9 cellular contexts compared by ENCODE assay signal in genomic region chr5:17118631-17119030, GRCh38.
A peak's percentile ranks its signal among the peaks of the same experiment; 100 is the strongest.
DNase-seq lines count a peak whose midpoint lies in the region; TF ChIP-seq lines count a peak whose summit lies in the region.
"Had no signal": no experiment of that assay in that cellular context is flagged by ENCODE, and none has a peak within 500 bp of the region (broad histone marks: within the 10 kb centered on the region; RNA-seq: fewer than 3 reads in every experiment).

No MANE protein-coding gene starts in this region.

- peaks cover 0 to 3% (median 0%) of the 10 kb centered on the region in 3 donors for H3K27me3 Mint-ChIP-seq in CD14-positive monocyte (ENCODE audit: low read depth in 3 of 3)
- H3K27me3 Mint-ChIP-seq in endothelial cell (ENCODE audit: unreplicated experiment), result peaks cover 1% of the 10 kb centered on the region
- no peaks in the 10 kb centered on the region for H3K27me3 Mint-ChIP-seq in activated naive CD4-positive, alpha-beta T cell treated with anti-CD3 and anti-CD28 coated beads, Interleukin-2, amount 10 ng/mL, durations not matched to agents 7 days and 5 days
- H3K27me3 Mint-ChIP-seq: IgD-negative memory B cell had no signal

- H3K9ac ChIP-seq in GM23248, result peak overlapping the region; percentile 64
- peak overlapping the region in 1 of 2 donors; percentile 47 for H3K9ac ChIP-seq in mucosa of rectum (ENCODE audit: low read depth in 1 of 2, low read length in 2 of 2)

- H3K27ac ChIP-seq in GM23248 (peak overlapping the region; percentile 73), mucosa of rectum (ENCODE audit: low read depth in 2 of 2, low read length in 2 of 2) (peak overlapping the region; percentile 7 to 23)

- in situ Hi-C loops in GM23248 (cut with MboI), result no loop called here

- H3K27me3 ChIP-seq in GM23248 (replicated peaks; ENCODE audit: insufficient read depth) (no peaks in the 10 kb centered on the region), mucosa of rectum (ENCODE audit: control insufficient read depth in 2 of 2, insufficient read depth in 2 of 2, low read length in 2 of 2) (no peaks in the 10 kb centered on the region)

- peak; percentile 98 for DNase-seq in CD14-positive monocyte (ENCODE audit: low spot score)
- peak; percentile 97 for DNase-seq in GM23248
- DNase-seq in OCI-M2 (lab: John Stamatoyannopoulos, UW; ENCODE audit: unreplicated experiment), result peak; percentile 34
- DNase-seq in endothelial cell (ENCODE audit: low spot score), result peak; percentile 24
- DNase-seq in HuH-7.5 (ENCODE audit: low spot score), result no peak
- no peak for DNase-seq in NCI-H2171 treated with DMSO at 0.1 percent for 48 hours (lab: John Stamatoyannopoulos, UW)
- DNase-seq in activated naive CD4-positive, alpha-beta T cell treated with anti-CD3 and anti-CD28 coated beads, Interleukin-2, amount 10 ng/mL, durations not matched to agents 7 days and 5 days, result no peak

- H3K4me1 Mint-ChIP-seq in CD14-positive monocyte (peaks cover 30% of the 10 kb centered on the region), endothelial cell (ENCODE audit: unreplicated experiment) (peaks cover 31% of the 10 kb centered on the region)
- no peaks in the 10 kb centered on the region for H3K4me1 Mint-ChIP-seq in activated naive CD4-positive, alpha-beta T cell treated with anti-CD3 and anti-CD28 coated beads, Interleukin-2, amount 10 ng/mL, durations not matched to agents 7 days and 5 days

- H3K36me3 ChIP-seq in GM23248 (ENCODE audit: low read depth), result no peaks in the 10 kb centered on the region
- no peaks in the 10 kb centered on the region for H3K36me3 ChIP-seq in mucosa of rectum (ENCODE audit: control insufficient read depth in 2 of 2, insufficient read depth in 2 of 2, low read length in 2 of 2)

- H3K79me2 ChIP-seq in GM23248 (ENCODE audit: insufficient read depth), result no peaks in the 10 kb centered on the region

- H3K9me2 ChIP-seq in GM23248 (ENCODE audit: insufficient read depth), result no peaks in the 10 kb centered on the region

- H3K9me3 Mint-ChIP-seq in CD14-positive monocyte (peaks cover 1 to 8% (median 4%) of the 10 kb centered on the region in 7 donors), endothelial cell (ENCODE audit: unreplicated experiment) (no peaks in the 10 kb centered on the region)
- H3K9me3 Mint-ChIP-seq in activated naive CD4-positive, alpha-beta T cell treated with anti-CD3 and anti-CD28 coated beads, Interleukin-2, amount 10 ng/mL, durations not matched to agents 7 days and 5 days, result peaks cover 3% of the 10 kb centered on the region

- intact Hi-C loops in CD14-positive monocyte (cut with micrococcal nuclease), result loop anchor here in 1 of 2 donors (10.0 kb wide), 1 partner anchor 494 kb away; no protein-coding TSS in a partner anchor

- TF ChIP-seq CTCF in CD14-positive monocyte (IDR thresholded peaks at IDR 0.05) (no peak), endothelial cell (IDR thresholded peaks at IDR 0.05; ENCODE audit: unreplicated experiment) (no peak)

- no peaks in the 10 kb centered on the region for H3K9me3 ChIP-seq in GM23248 (ENCODE audit: low read depth)
- no peaks in the 10 kb centered on the region for H3K9me3 ChIP-seq in mucosa of rectum (ENCODE audit: control insufficient read depth in 2 of 2, low read length in 2 of 2)

- peak overlapping the region; percentile 23 for H3K4me2 ChIP-seq in GM23248 (ENCODE audit: unreplicated experiment)

- no peaks in the 10 kb centered on the region for H3K36me3 Mint-ChIP-seq in CD14-positive monocyte
- no peaks in the 10 kb centered on the region for H3K36me3 Mint-ChIP-seq in endothelial cell (ENCODE audit: low read depth, unreplicated experiment)
- no peaks in the 10 kb centered on the region for H3K36me3 Mint-ChIP-seq in activated naive CD4-positive, alpha-beta T cell treated with anti-CD3 and anti-CD28 coated beads, Interleukin-2, amount 10 ng/mL, durations not matched to agents 7 days and 5 days
- H3K36me3 Mint-ChIP-seq: IgD-negative memory B cell had no signal

- H3K4me3 Mint-ChIP-seq in CD14-positive monocyte, result peak overlapping the region; percentile 9 to 84
- peak overlapping the region; percentile 40 for H3K4me3 Mint-ChIP-seq in endothelial cell (ENCODE audit: unreplicated experiment)
- no peak overlapping the region for H3K4me3 Mint-ChIP-seq in activated naive CD4-positive, alpha-beta T cell treated with anti-CD3 and anti-CD28 coated beads, Interleukin-2, amount 10 ng/mL, durations not matched to agents 7 days and 5 days

- 0 out of 2 replicates have a peak overlapping the region, but pooled peaks have one; percentile 26 for H3K4me3 ChIP-seq in GM23248
- H3K4me3 ChIP-seq in mucosa of rectum (ENCODE audit: low read length in 2 of 2), result peak overlapping the region in 1 of 2 donors; percentile 4

- CTCF ChIA-PET in activated naive CD4-positive, alpha-beta T cell treated with anti-CD3 and anti-CD28 coated beads, Interleukin-2, amount 10 ng/mL, durations not matched to agents 7 days and 5 days (lab: Charles Lee), result interaction anchor here (1.8 kb wide), 1 partner anchor 14 kb away, joined by 4 read pairs; no protein-coding TSS in a partner anchor

- peak overlapping the region; percentile 70 for H2AFZ ChIP-seq in GM23248

- H3K27ac Mint-ChIP-seq in CD14-positive monocyte, result peak overlapping the region; percentile 99 to 100 (median 100)
- peak overlapping the region; percentile 81 for H3K27ac Mint-ChIP-seq in endothelial cell (ENCODE audit: unreplicated experiment)
- H3K27ac Mint-ChIP-seq in activated naive CD4-positive, alpha-beta T cell treated with anti-CD3 and anti-CD28 coated beads, Interleukin-2, amount 10 ng/mL, durations not matched to agents 7 days and 5 days, result no peak overlapping the region
- H3K27ac Mint-ChIP-seq: IgD-negative memory B cell had no signal

- H3F3A ChIP-seq in GM23248 (ENCODE audit: insufficient read depth), result peaks cover 34% of the 10 kb centered on the region

- 1 to 6% methylated on average over 9 of the region's 9 CpGs for WGBS in GM23248 (ENCODE audit: low coverage in 1 of 2, low lambda C conversion rate in 2 of 2, missing lambda C conversion rate in 2 of 2), 2 experiments

- H4K20me1 ChIP-seq in GM23248 (ENCODE audit: insufficient read depth), result no peaks in the 10 kb centered on the region

- H3K4me1 ChIP-seq in GM23248 (ENCODE audit: insufficient read depth), result peaks cover 29% of the 10 kb centered on the region
- H3K4me1 ChIP-seq in mucosa of rectum (ENCODE audit: control insufficient read depth in 2 of 2, insufficient read depth in 2 of 2, low read length in 2 of 2), result peaks cover 0 to 22% of the 10 kb centered on the region in 2 donors

Comparison
In these comparisons a context has a peak if more than half of its experiments do, and no peak if none do; other contexts are left out.
1. DNase-seq: peak in CD14-positive monocyte (single experiment), GM23248 (single experiment), OCI-M2 (single experiment) and endothelial cell (single experiment); none in HuH-7.5 (single experiment), NCI-H2171 treated with DMSO at 0.1 percent for 48 hours (single experiment) and activated naive CD4-positive, alpha-beta T cell treated with anti-CD3 and anti-CD28 coated beads, Interleukin-2, amount 10 ng/mL, durations not matched to agents 7 days and 5 days (single experiment).